In genomic region chr6:53615633-53616449, GRCh38 we compare ENCODE assay signal across 2 cellular contexts.
TF ChIP-seq lines count a peak whose summit lies in the region.

No MANE protein-coding gene starts in this region.

TF ChIP-seq in K562, 482 proteins besides CTCF, POLR2A, EP300 and RAD21 (continued from another document and continues in another):
- no peak for TF ChIP-seq ZNF511 (CRISPR knock-in tag; IDR thresholded peaks at IDR 0.05)
- TF ChIP-seq TFE3 (CRISPR knock-in tag; IDR thresholded peaks at IDR 0.05) = no peak
- no peak for TF ChIP-seq TCF7L2 (IDR thresholded peaks at IDR 0.05; ENCODE audit: low read depth, low read length)
- TF ChIP-seq PBX2 (CRISPR knock-in tag; IDR thresholded peaks at IDR 0.05; ENCODE audit: low read depth) = no peak
- TF ChIP-seq PBX2 (tag; conservative IDR thresholded peaks at IDR 0.05; ENCODE audit: low read depth) = 0 out of 2 replicates have a peak, but pooled peaks have one; percentile 39
- TF ChIP-seq, protein P1, sequence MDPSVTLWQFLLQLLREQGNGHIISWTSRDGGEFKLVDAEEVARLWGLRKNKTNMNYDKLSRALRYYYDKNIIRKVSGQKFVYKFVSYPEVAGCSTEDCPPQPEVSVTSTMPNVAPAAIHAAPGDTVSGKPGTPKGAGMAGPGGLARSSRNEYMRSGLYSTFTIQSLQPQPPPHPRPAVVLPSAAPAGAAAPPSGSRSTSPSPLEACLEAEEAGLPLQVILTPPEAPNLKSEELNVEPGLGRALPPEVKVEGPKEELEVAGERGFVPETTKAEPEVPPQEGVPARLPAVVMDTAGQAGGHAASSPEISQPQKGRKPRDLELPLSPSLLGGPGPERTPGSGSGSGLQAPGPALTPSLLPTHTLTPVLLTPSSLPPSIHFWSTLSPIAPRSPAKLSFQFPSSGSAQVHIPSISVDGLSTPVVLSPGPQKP (CRISPR knock-in tag; IDR thresholded peaks at IDR 0.05) = no peak
- TF ChIP-seq KDM5B (IDR thresholded peaks at IDR 0.05; ENCODE audit: insufficient replicate concordance, low read depth, low read length) = no peak
- TF ChIP-seq ARID1B (IDR thresholded peaks at IDR 0.05) = peak; percentile 70
- TF ChIP-seq E2F4 (CRISPR knock-in tag; IDR thresholded peaks at IDR 0.05; ENCODE audit: low read depth) = no peak
- TF ChIP-seq ESRRB (CRISPR knock-in tag; IDR thresholded peaks at IDR 0.05; ENCODE audit: borderline replicate concordance) = no peak
- TF ChIP-seq SRSF1 (IDR thresholded peaks at IDR 0.05; ENCODE audit: low read depth, low read length) = no peak
- TF ChIP-seq E2F3 (CRISPR knock-in tag; IDR thresholded peaks at IDR 0.05) = no peak
- TF ChIP-seq RNF2 (IDR thresholded peaks at IDR 0.05) = no peak
- no peak for TF ChIP-seq MCM5 (IDR thresholded peaks at IDR 0.05; ENCODE audit: low read depth)
- TF ChIP-seq TAF9B (IDR thresholded peaks at IDR 0.05; ENCODE audit: partially characterized antibody) = no peak
- TF ChIP-seq ZNF395 (CRISPR knock-in tag; IDR thresholded peaks at IDR 0.05) = no peak
- no peak for TF ChIP-seq ELK3 (CRISPR knock-in tag; IDR thresholded peaks at IDR 0.05)
- TF ChIP-seq ZNF431 (CRISPR knock-in tag; IDR thresholded peaks at IDR 0.05) = no peak
- TF ChIP-seq SIRT6 (IDR thresholded peaks at IDR 0.05; ENCODE audit: low read depth, low read length) = no peak
- TF ChIP-seq ZNF232 (CRISPR knock-in tag; IDR thresholded peaks at IDR 0.05) = no peak
- TF ChIP-seq CREM (IDR thresholded peaks at IDR 0.05; ENCODE audit: low read depth) = 0 out of 2 replicates have a peak, but pooled peaks have one; percentile 20

TF ChIP-seq in liver, 16 proteins besides CTCF, POLR2A, EP300 and RAD21 (continued from another document):
- TF ChIP-seq TAF1 (conservative IDR thresholded peaks at IDR 0.05) = peak; percentile 89
- TF ChIP-seq REST (IDR thresholded peaks at IDR 0.05) = peak; percentile 94
- TF ChIP-seq FOXA2 (IDR thresholded peaks at IDR 0.05) = peak; percentile 15
